In genomic region chr1:39204441-39205081, GRCh38 we compare ENCODE assay signal across 7 cellular contexts. TPM values are rescaled to one million over a fixed set of nuclear protein-coding genes. Genes with fewer than 3 reads are reported as not detected.
A peak's percentile ranks its signal among the peaks of the same experiment; 100 is the strongest.
DNase-seq lines count a peak whose midpoint lies in the region; ATAC-seq and TF ChIP-seq lines count a peak whose summit lies in the region.

MACF1 (plus strand) TSS chr1:39204695; CDS start chr1:39205023, 328 bp downstream.

- peaks cover 19% of the 10 kb centered on the region for H3K79me2 ChIP-seq in OCI-LY3 (ENCODE audit: low read length)

- H3K9me3 ChIP-seq in OCI-LY3 (ENCODE audit: insufficient read depth, low read length) (no peaks in the 10 kb centered on the region), neutrophil (no peaks in the 10 kb centered on the region)

- DNase-seq in activated naive CD8-positive, alpha-beta T cell treated with anti-CD3 and anti-CD28 coated beads, Interleukin-2, amount 10 ng/mL, durations not matched to agents 7 days and 5 days: peak; percentile 41
- DNase-seq in glomerular endothelial cell (ENCODE audit: extremely low read depth, low read depth, low spot score) (no peak), NCI-H748 treated with DMSO at 0.1 percent for 48 hours (lab: John Stamatoyannopoulos, UW) (no peak)

- peaks cover 1% of the 10 kb centered on the region for H3K9me3 Mint-ChIP-seq in activated naive CD8-positive, alpha-beta T cell treated with anti-CD3 and anti-CD28 coated beads, Interleukin-2, amount 10 ng/mL, durations not matched to agents 7 days and 5 days

- POLR2A ChIA-PET in activated naive CD8-positive, alpha-beta T cell treated with anti-CD3 and anti-CD28 coated beads, Interleukin-2, amount 10 ng/mL, durations not matched to agents 7 days and 5 days (lab: Charles Lee): interaction anchor here (1.0 to 4.2 kb wide), 9 partner anchors 7 to 54 kb away, joined by 4 to 89 read pairs (median 8); no protein-coding TSS in a partner anchor

- H3K4me3 ChIP-seq in OCI-LY3 (ENCODE audit: low read length) (no peak within 1 kb of the TSS), neutrophil (ENCODE audit: low read depth in 1 of 2, low read length in 1 of 2) (peak within 1 kb of the TSS; percentile 46 to 55)

- H3K4me1 Mint-ChIP-seq in activated naive CD8-positive, alpha-beta T cell treated with anti-CD3 and anti-CD28 coated beads, Interleukin-2, amount 10 ng/mL, durations not matched to agents 7 days and 5 days: peaks cover 41% of the 10 kb centered on the region

- H3K36me3 Mint-ChIP-seq in activated naive CD8-positive, alpha-beta T cell treated with anti-CD3 and anti-CD28 coated beads, Interleukin-2, amount 10 ng/mL, durations not matched to agents 7 days and 5 days: peaks cover 13% of the 10 kb centered on the region

- no peak within 1 kb of the TSS for H3K27ac ChIP-seq in OCI-LY3 (ENCODE audit: low read length)
- H3K27ac ChIP-seq in neutrophil: peak within 1 kb of the TSS; percentile 83

- H3K9ac ChIP-seq in OCI-LY3 (ENCODE audit: low read length): no peak within 1 kb of the TSS

- no peak for TF ChIP-seq CTCF in OCI-LY3 (IDR thresholded peaks at IDR 0.05; ENCODE audit: low read depth, low read length)
- TF ChIP-seq CTCF in neutrophil (IDR thresholded peaks at IDR 0.05): no peak

- peak within 1 kb of the TSS; percentile 22; the same call in 1 of the 2 replicates for H3K4me2 ChIP-seq in OCI-LY3 (ENCODE audit: low read length)

- no peak within 1 kb of the TSS for H2AFZ ChIP-seq in OCI-LY3 (ENCODE audit: low read depth, low read length)

- no peaks in the 10 kb centered on the region for H3K36me3 ChIP-seq in OCI-LY3 (replicated peaks; ENCODE audit: low read depth, low read length)
- no peaks in the 10 kb centered on the region for H3K36me3 ChIP-seq in neutrophil

- H3K27ac Mint-ChIP-seq in activated naive CD8-positive, alpha-beta T cell treated with anti-CD3 and anti-CD28 coated beads, Interleukin-2, amount 10 ng/mL, durations not matched to agents 7 days and 5 days: peak within 1 kb of the TSS; percentile 96

- H3K27me3 Mint-ChIP-seq in activated naive CD8-positive, alpha-beta T cell treated with anti-CD3 and anti-CD28 coated beads, Interleukin-2, amount 10 ng/mL, durations not matched to agents 7 days and 5 days: no peaks in the 10 kb centered on the region

- no peaks in the 10 kb centered on the region for H3K27me3 ChIP-seq in OCI-LY3 (ENCODE audit: low read depth, low read length)
- no peaks in the 10 kb centered on the region for H3K27me3 ChIP-seq in neutrophil

- ATAC-seq in GM21447 (IDR thresholded peaks at IDR 0.05; ENCODE audit: unreplicated experiment) (peak; percentile 55), HG03442 (IDR thresholded peaks at IDR 0.05; ENCODE audit: unreplicated experiment) (no peak)
- peak; percentile 44 for ATAC-seq in activated naive CD8-positive, alpha-beta T cell treated with anti-CD3 and anti-CD28 coated beads, Interleukin-2, amount 10 ng/mL, durations not matched to agents 7 days and 5 days (ENCODE audit: low read depth)

- peak within 1 kb of the TSS; percentile 95 for H3K4me3 Mint-ChIP-seq in activated naive CD8-positive, alpha-beta T cell treated with anti-CD3 and anti-CD28 coated beads, Interleukin-2, amount 10 ng/mL, durations not matched to agents 7 days and 5 days

- H4K20me1 ChIP-seq in OCI-LY3 (ENCODE audit: insufficient read depth, low read length): peaks cover 5% of the 10 kb centered on the region; the same call in 1 of the 2 replicates

- H3K4me1 ChIP-seq in OCI-LY3 (ENCODE audit: low read length) (peaks cover 11% of the 10 kb centered on the region), neutrophil (ENCODE audit: control insufficient read depth in 1 of 2, insufficient read depth in 1 of 2, low read depth in 1 of 2, low read length in 1 of 2) (peaks cover 27% of the 10 kb centered on the region in 2 experiments)

RNA-seq across cellular contexts. Expression of gene MACF1, which starts in this region (rescaled TPM):
- 100 to 1,000 TPM; 328 to 344 TPM for total RNA-seq in activated naive CD8-positive, alpha-beta T cell treated with anti-CD3 and anti-CD28 coated beads, Interleukin-2, amount 10 ng/mL, durations not matched to agents 7 days and 5 days
- total RNA-seq in glomerular endothelial cell: 522 and 612 TPM in 2 replicates
